In the genomic region with DNA sequence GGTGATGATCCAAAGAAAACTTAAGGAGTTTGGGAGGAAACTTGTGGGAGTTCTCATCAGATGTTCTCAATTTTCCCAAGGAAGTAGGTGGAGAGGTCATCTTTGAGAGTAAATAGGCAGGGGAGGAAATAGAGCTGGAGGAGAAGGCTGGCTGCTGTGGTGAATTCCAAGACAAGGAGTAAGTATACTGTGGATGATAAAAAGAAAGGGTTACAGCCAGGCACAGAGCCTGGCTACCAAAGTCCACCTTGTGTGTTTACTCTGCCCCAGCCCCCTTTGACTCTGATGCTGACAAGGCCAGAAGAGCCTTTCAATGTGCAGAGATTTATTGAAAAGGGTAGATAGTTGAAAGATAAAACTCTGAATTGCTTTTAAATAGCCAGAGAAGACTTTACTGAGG, we compare ENCODE assay signal across 20 cellular contexts.
DNase-seq lines count a peak whose midpoint lies in the region; ATAC-seq and TF ChIP-seq lines count a peak whose summit lies in the region.
"Had no signal": no experiment of that assay in that cellular context is flagged by ENCODE, and none has a peak within 500 bp of the region (broad histone marks: within the 10 kb centered on the region; RNA-seq: fewer than 3 reads in every experiment).

No MANE protein-coding gene starts in this region.

- in situ Hi-C loops in transverse colon (cut with MboI; ENCODE audit: low pct_ligation_motif_present in 1 of 4, low pct_unique_long_range_greater_than_20kb in 1 of 4, low sequenced_read_pairs in 3 of 4), result no loop called here

- H3K4me1 ChIP-seq in right atrium auricular region (peaks cover 0 to 16% of the 10 kb centered on the region in 2 donors), heart right ventricle (peaks cover 0 to 51% (median 27%) of the 10 kb centered on the region in 9 donors), transverse colon (peaks cover 0 to 31% (median 20%) of the 10 kb centered on the region in 4 donors), Karpas-422 (ENCODE audit: low read length) (no peaks in the 10 kb centered on the region)

- DNase-seq in Right ventricle myocardium inferior (ENCODE audit: missing footprints) (no peak), right atrium auricular region (ENCODE audit: low spot score) (no peak), heart right ventricle (no peak), mucosa of gallbladder (ENCODE audit: low spot score) (peak; percentile 58), transverse colon (peak; percentile 49), glomerular visceral epithelial cell (ENCODE audit: extremely low spot score) (no peak), Karpas-422 (no peak)
- no peak for DNase-seq in central memory CD4-positive, alpha-beta T cell
- DNase-seq: activated CD8-positive, alpha-beta memory T cell treated with anti-CD3 and anti-CD28 coated beads for 24 hours; activated naive CD8-positive, alpha-beta T cell treated with anti-CD3 and anti-CD28 coated beads, Interleukin-2, amount 10 ng/mL, durations not matched to agents 7 days and 5 days; IMR-90; left lung; NCI-H1694; NK-92 treated with Interleukin-12 subunit alpha and Interleukin-12 subunit beta, amount 100 ng/mL, for 24 hours; stimulated activated CD4-positive, alpha-beta T cell treated with anti-CD3 and anti-CD28 coated beads, Interleukin-4, amount 100 ng/mL, for 4 hours had no signal

- TF ChIP-seq POLR2A in transverse colon (IDR thresholded peaks at IDR 0.05), result no peak

- H3K4me3 ChIP-seq in right atrium auricular region (no peak overlapping the region), heart right ventricle (no peak overlapping the region), transverse colon (no peak overlapping the region), Karpas-422 (ENCODE audit: low read length) (no peak overlapping the region)
- H3K4me3 ChIP-seq: body of pancreas, coronary artery, left lung, skin epidermis had no signal

- no peaks in the 10 kb centered on the region for H4K20me1 ChIP-seq in Karpas-422 (ENCODE audit: insufficient read depth, low read depth, low read length)

- H3K4me2 ChIP-seq in Karpas-422 (ENCODE audit: low read depth, low read length, poor library complexity, severe bottlenecking), result no peak overlapping the region

- peak; percentile 23 for ATAC-seq in Right ventricle myocardium inferior
- peak; percentile 46 to 84 (median 71) for ATAC-seq in heart right ventricle
- ATAC-seq: activated CD4-positive, CD25-positive, alpha-beta regulatory T cell treated with anti-CD3 and anti-CD28 coated beads, Interleukin-2, amount 50 U/mL, for 24 hours; body of pancreas; left lung had no signal

- no peak for TF ChIP-seq EP300 in transverse colon (IDR thresholded peaks at IDR 0.05; ENCODE audit: low read depth)

- H3K79me2 ChIP-seq in Karpas-422 (ENCODE audit: low read length), result no peaks in the 10 kb centered on the region

- H3K9ac ChIP-seq in Karpas-422 (ENCODE audit: low read length), result no peak overlapping the region

- no peaks in the 10 kb centered on the region for H3K9me3 ChIP-seq in right atrium auricular region
- no peaks in the 10 kb centered on the region for H3K9me3 ChIP-seq in heart right ventricle
- no peaks in the 10 kb centered on the region for H3K9me3 ChIP-seq in transverse colon
- H3K9me3 ChIP-seq in Karpas-422 (ENCODE audit: low read length), result no peaks in the 10 kb centered on the region
- H3K9me3 ChIP-seq: body of pancreas, left lung had no signal

- H3K27me3 ChIP-seq in right atrium auricular region, result no peaks in the 10 kb centered on the region
- H3K27me3 ChIP-seq in heart right ventricle, result no peaks in the 10 kb centered on the region
- no peaks in the 10 kb centered on the region for H3K27me3 ChIP-seq in transverse colon
- H3K27me3 ChIP-seq in Karpas-422 (ENCODE audit: low read length), result 0 out of 2 replicates have a peak, but pooled peaks cover 2% of the 10 kb centered on the region
- H3K27me3 ChIP-seq: body of pancreas, left lung had no signal

- no peak overlapping the region for H2AFZ ChIP-seq in Karpas-422 (ENCODE audit: low read length)

- H3K27ac ChIP-seq in right atrium auricular region, result peak overlapping the region in 1 of 2 donors; percentile 20
- peak overlapping the region in 7 of 10 donors; percentile 35 to 72 (median 51) for H3K27ac ChIP-seq in heart right ventricle
- peak overlapping the region; percentile 50 to 76 (median 68) for H3K27ac ChIP-seq in transverse colon
- H3K27ac ChIP-seq in Karpas-422 (ENCODE audit: low read length), result no peak overlapping the region
- H3K27ac ChIP-seq: 22Rv1, body of pancreas, left lung had no signal

- intact Hi-C loops in Right ventricle myocardium inferior (cut with DNase I) (no loop called here), heart right ventricle (cut with DNase I) (loop anchor here in 3 of 10 donors (2.0 to 10.0 kb wide), 4 partner anchors 49 to 184 kb away; partner anchors contain the start of gene JAG1 (in 3 of the 3)), transverse colon (cut with DNase I; ENCODE audit: low total_unique reads) (no loop called here)

- no peak for TF ChIP-seq CTCF in right atrium auricular region (IDR thresholded peaks at IDR 0.05)
- no peak for TF ChIP-seq CTCF in heart right ventricle (IDR thresholded peaks at IDR 0.05)
- no peak for TF ChIP-seq CTCF in transverse colon (IDR thresholded peaks at IDR 0.05)

- no peaks in the 10 kb centered on the region for H3K9me2 ChIP-seq in Karpas-422 (replicated peaks; ENCODE audit: insufficient read depth, low read length)

- no peaks in the 10 kb centered on the region for H3K36me3 ChIP-seq in right atrium auricular region
- H3K36me3 ChIP-seq in heart right ventricle, result no peaks in the 10 kb centered on the region
- H3K36me3 ChIP-seq in transverse colon, result no peaks in the 10 kb centered on the region
- H3K36me3 ChIP-seq in Karpas-422 (ENCODE audit: insufficient read depth, low read length), result no peaks in the 10 kb centered on the region
- H3K36me3 ChIP-seq: left lung had no signal

Comparison
In these comparisons a context has a peak if more than half of its experiments do, and no peak if none do; other contexts are left out.
1. DNase-seq: peak in mucosa of gallbladder (single experiment) and transverse colon (single experiment); none in Right ventricle myocardium inferior (single experiment), right atrium auricular region (single experiment), heart right ventricle (0 of 2), glomerular visceral epithelial cell (single experiment), Karpas-422 (single experiment) and central memory CD4-positive, alpha-beta T cell (single experiment).